19 cellular contexts compared by ENCODE assay signal in genomic region chr16:87607223-87607622, GRCh38. TPM values are rescaled to one million over a fixed set of nuclear protein-coding genes. Genes with fewer than 3 reads are reported as not detected.
DNase-seq lines count a peak whose midpoint lies in the region; ATAC-seq and TF ChIP-seq lines count a peak whose summit lies in the region.
"Had no signal": no experiment of that assay in that cellular context is flagged by ENCODE, and none has a peak within 500 bp of the region (broad histone marks: within the 10 kb centered on the region; RNA-seq: fewer than 3 reads in every experiment).

No MANE protein-coding gene starts in this region.

- peaks cover 76% of the 10 kb centered on the region for H3K27me3 Mint-ChIP-seq in neural crest cell (ENCODE audit: low read depth)
- peaks cover 59 to 83% of the 10 kb centered on the region in 2 donors for H3K27me3 Mint-ChIP-seq in effector memory CD8-positive, alpha-beta T cell
- peaks cover 78% of the 10 kb centered on the region for H3K27me3 Mint-ChIP-seq in stimulated activated naive CD8-positive, alpha-beta T cell treated with anti-CD3 and anti-CD28 coated beads, Interleukin-15, amount 100 ng/mL, for 72 hours

- peak overlapping the region; percentile 3 for H3K4me3 Mint-ChIP-seq in neural crest cell
- no peak overlapping the region for H3K4me3 Mint-ChIP-seq in effector memory CD8-positive, alpha-beta T cell
- H3K4me3 Mint-ChIP-seq in stimulated activated naive CD8-positive, alpha-beta T cell treated with anti-CD3 and anti-CD28 coated beads, Interleukin-15, amount 100 ng/mL, for 72 hours: no peak overlapping the region
- H3K4me3 Mint-ChIP-seq: B cell had no signal

- H3K36me3 Mint-ChIP-seq in neural crest cell (ENCODE audit: low read depth): peaks cover 4% of the 10 kb centered on the region
- H3K36me3 Mint-ChIP-seq in effector memory CD8-positive, alpha-beta T cell (ENCODE audit: insufficient read depth): no peaks in the 10 kb centered on the region
- H3K36me3 Mint-ChIP-seq: IgD-negative memory B cell had no signal

- ATAC-seq in effector memory CD8-positive, alpha-beta T cell (replicated peaks): no peak
- ATAC-seq in stimulated activated naive CD8-positive, alpha-beta T cell treated with anti-CD3 and anti-CD28 coated beads, Interleukin-15, amount 100 ng/mL, for 72 hours: no peak
- ATAC-seq: HCT116 had no signal

- no peaks in the 10 kb centered on the region for H3K9me3 Mint-ChIP-seq in neural crest cell
- H3K9me3 Mint-ChIP-seq in effector memory CD8-positive, alpha-beta T cell: peaks cover 0 to 2% of the 10 kb centered on the region in 2 donors
- H3K9me3 Mint-ChIP-seq in stimulated activated naive CD8-positive, alpha-beta T cell treated with anti-CD3 and anti-CD28 coated beads, Interleukin-15, amount 100 ng/mL, for 72 hours: peaks cover 0 to 7% of the 10 kb centered on the region in 2 donors

- intact Hi-C loops in posterior vena cava (cut with DNase I): no loop called here

- in situ Hi-C loops in G401 (cut with HindIII; ENCODE audit: low sequenced_read_pairs): no loop called here

- TF ChIP-seq CTCF in neural crest cell (conservative IDR thresholded peaks at IDR 0.05): no peak

- H3K4me1 Mint-ChIP-seq in neural crest cell: peaks cover 11% of the 10 kb centered on the region
- H3K4me1 Mint-ChIP-seq in effector memory CD8-positive, alpha-beta T cell (ENCODE audit: low read depth in 2 of 2): peaks cover 0 to 11% of the 10 kb centered on the region in 2 donors
- H3K4me1 Mint-ChIP-seq in stimulated activated naive CD8-positive, alpha-beta T cell treated with anti-CD3 and anti-CD28 coated beads, Interleukin-15, amount 100 ng/mL, for 72 hours: peaks cover 16% of the 10 kb centered on the region

- H3K27ac Mint-ChIP-seq in neural crest cell (ENCODE audit: unreplicated experiment): no peak overlapping the region
- H3K27ac Mint-ChIP-seq in effector memory CD8-positive, alpha-beta T cell: no peak overlapping the region
- H3K27ac Mint-ChIP-seq in stimulated activated naive CD8-positive, alpha-beta T cell treated with anti-CD3 and anti-CD28 coated beads, Interleukin-15, amount 100 ng/mL, for 72 hours: no peak overlapping the region
- H3K27ac Mint-ChIP-seq: B cell, IgD-negative memory B cell had no signal

- DNase-seq in G401 (ENCODE audit: low spot score): peak; percentile 42
- DNase-seq in caudate nucleus (lab: John Stamatoyannopoulos, UW): peak in 48 of 61 donors; percentile 12 to 83 (median 53)
- no peak for DNase-seq in neural crest cell (ENCODE audit: low read depth, low spot score)
- DNase-seq in effector memory CD8-positive, alpha-beta T cell: no peak
- no peak for DNase-seq in posterior vena cava (ENCODE audit: low spot score)
- DNase-seq in stimulated activated naive CD8-positive, alpha-beta T cell treated with anti-CD3 and anti-CD28 coated beads, Interleukin-15, amount 100 ng/mL, for 72 hours: no peak
- DNase-seq: GDM1, MV-4-11, NCI-H1105 treated with DMSO at 0.1 percent for 48 hours, NCI-H1694, NCI-H2081, NCI-H2171, NCI-H524 treated with DMSO at 0.1 percent for 48 hours, OCI-M1 had no signal

- H3K27ac ChIP-seq in caudate nucleus (ENCODE audit: low read depth, low read length) (peak overlapping the region; percentile 16), temporal lobe (ENCODE audit: low read depth, low read length) (peak overlapping the region; percentile 27)
- H3K27ac ChIP-seq: SJSA1 had no signal

RNA-seq across cellular contexts. Expression of gene JPH3, which starts 4.9 kb away (rescaled TPM):
- total RNA-seq in G401 (2014; rRNA removed; shearing (Covaris generic)): 22.1 and 30.0 TPM in 2 replicates
- total RNA-seq in neural crest cell (9.1 and 9.5 TPM in 2 replicates), temporal lobe (41.8 TPM), posterior vena cava (1 to 10 TPM; 1.4 to 1.8 TPM)
- total RNA-seq: B cell had no signal

Comparison
In these comparisons a context has a peak if more than half of its experiments do, and no peak if none do; other contexts are left out.
1. DNase-seq: peak in G401 (single experiment) and caudate nucleus (48 of 61); none in neural crest cell (single experiment), effector memory CD8-positive, alpha-beta T cell (0 of 3), posterior vena cava (single experiment) and stimulated activated naive CD8-positive, alpha-beta T cell treated with anti-CD3 and anti-CD28 coated beads, Interleukin-15, amount 100 ng/mL, for 72 hours (0 of 2).